1 cellular context compared by ENCODE assay signal in genomic region chr9:122032346-122032745, GRCh38.
TF ChIP-seq lines count a peak whose summit lies in the region.

No MANE protein-coding gene starts in this region.

TF ChIP-seq in HepG2, 621 proteins besides CTCF, POLR2A, EP300 and RAD21 (continued from another document):
- TF ChIP-seq, protein P1, sequence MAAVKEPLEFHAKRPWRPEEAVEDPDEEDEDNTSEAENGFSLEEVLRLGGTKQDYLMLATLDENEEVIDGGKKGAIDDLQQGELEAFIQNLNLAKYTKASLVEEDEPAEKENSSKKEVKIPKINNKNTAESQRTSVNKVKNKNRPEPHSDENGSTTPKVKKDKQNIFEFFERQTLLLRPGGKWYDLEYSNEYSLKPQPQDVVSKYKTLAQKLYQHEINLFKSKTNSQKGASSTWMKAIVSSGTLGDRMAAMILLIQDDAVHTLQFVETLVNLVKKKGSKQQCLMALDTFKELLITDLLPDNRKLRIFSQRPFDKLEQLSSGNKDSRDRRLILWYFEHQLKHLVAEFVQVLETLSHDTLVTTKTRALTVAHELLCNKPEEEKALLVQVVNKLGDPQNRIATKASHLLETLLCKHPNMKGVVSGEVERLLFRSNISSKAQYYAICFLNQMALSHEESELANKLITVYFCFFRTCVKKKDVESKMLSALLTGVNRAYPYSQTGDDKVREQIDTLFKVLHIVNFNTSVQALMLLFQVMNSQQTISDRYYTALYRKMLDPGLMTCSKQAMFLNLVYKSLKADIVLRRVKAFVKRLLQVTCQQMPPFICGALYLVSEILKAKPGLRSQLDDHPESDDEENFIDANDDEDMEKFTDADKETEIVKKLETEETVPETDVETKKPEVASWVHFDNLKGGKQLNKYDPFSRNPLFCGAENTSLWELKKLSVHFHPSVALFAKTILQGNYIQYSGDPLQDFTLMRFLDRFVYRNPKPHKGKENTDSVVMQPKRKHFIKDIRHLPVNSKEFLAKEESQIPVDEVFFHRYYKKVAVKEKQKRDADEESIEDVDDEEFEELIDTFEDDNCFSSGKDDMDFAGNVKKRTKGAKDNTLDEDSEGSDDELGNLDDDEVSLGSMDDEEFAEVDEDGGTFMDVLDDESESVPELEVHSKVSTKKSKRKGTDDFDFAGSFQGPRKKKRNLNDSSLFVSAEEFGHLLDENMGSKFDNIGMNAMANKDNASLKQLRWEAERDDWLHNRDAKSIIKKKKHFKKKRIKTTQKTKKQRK (IDR thresholded peaks at IDR 0.05; ENCODE audit: low read length), result no peak
- TF ChIP-seq LBX2 (CRISPR knock-in tag; IDR thresholded peaks at IDR 0.05; ENCODE audit: borderline replicate concordance) (no peak), FOSL2 (CRISPR knock-in tag; IDR thresholded peaks at IDR 0.05) (no peak), POLR2AphosphoS5 (IDR thresholded peaks at IDR 0.05; ENCODE audit: low read depth, low read length) (no peak), ZNF143 (CRISPR knock-in tag; IDR thresholded peaks at IDR 0.05) (no peak), MXD4 (CRISPR knock-in tag; IDR thresholded peaks at IDR 0.05) (no peak), IKZF4 (CRISPR knock-in tag; IDR thresholded peaks at IDR 0.05; ENCODE audit: borderline replicate concordance, low read depth, not compliant biosample characterization) (no peak), IRX3 (CRISPR knock-in tag; IDR thresholded peaks at IDR 0.05; ENCODE audit: borderline replicate concordance, low read depth) (no peak), ZNF235 (CRISPR knock-in tag; IDR thresholded peaks at IDR 0.05; ENCODE audit: borderline replicate concordance) (no peak), ZFX (CRISPR knock-in tag; IDR thresholded peaks at IDR 0.05; ENCODE audit: low read depth) (no peak), HOXA5 (CRISPR knock-in tag; IDR thresholded peaks at IDR 0.05) (no peak), RFX5 (IDR thresholded peaks at IDR 0.05; ENCODE audit: low read depth, low read length) (no peak), SMC3 (IDR thresholded peaks at IDR 0.05; ENCODE audit: low read length) (no peak)
